2 cellular contexts compared by ENCODE assay signal in genomic region chr12:110906516-110906915, GRCh38.
TF ChIP-seq lines count a peak whose summit lies in the region.

No MANE protein-coding gene starts in this region.

TF ChIP-seq in HEK293, 187 proteins besides CTCF, POLR2A, EP300 and RAD21:
- TF ChIP-seq YY1 (tag by site-specific recombination; IDR thresholded peaks at IDR 0.05) (no peak), ZNF114 (tag by site-specific recombination; IDR thresholded peaks at IDR 0.05) (no peak), SETDB1 (IDR thresholded peaks at IDR 0.05; ENCODE audit: insufficient read length, low read length) (no peak), ZNF596 (tag by site-specific recombination; IDR thresholded peaks at IDR 0.05) (no peak), ZNF132 (tag by site-specific recombination; IDR thresholded peaks at IDR 0.05; ENCODE audit: borderline replicate concordance) (no peak), SCRT2 (tag by site-specific recombination; IDR thresholded peaks at IDR 0.05) (peak; percentile 5; the same call in 1 of the 2 replicates)
- TF ChIP-seq, protein P1, sequence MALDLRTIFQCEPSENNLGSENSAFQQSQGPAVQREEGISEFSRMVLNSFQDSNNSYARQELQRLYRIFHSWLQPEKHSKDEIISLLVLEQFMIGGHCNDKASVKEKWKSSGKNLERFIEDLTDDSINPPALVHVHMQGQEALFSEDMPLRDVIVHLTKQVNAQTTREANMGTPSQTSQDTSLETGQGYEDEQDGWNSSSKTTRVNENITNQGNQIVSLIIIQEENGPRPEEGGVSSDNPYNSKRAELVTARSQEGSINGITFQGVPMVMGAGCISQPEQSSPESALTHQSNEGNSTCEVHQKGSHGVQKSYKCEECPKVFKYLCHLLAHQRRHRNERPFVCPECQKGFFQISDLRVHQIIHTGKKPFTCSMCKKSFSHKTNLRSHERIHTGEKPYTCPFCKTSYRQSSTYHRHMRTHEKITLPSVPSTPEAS (tag by site-specific recombination; IDR thresholded peaks at IDR 0.05), result peak; percentile 8; the same call in 1 of the 2 replicates
- TF ChIP-seq, protein P2, sequence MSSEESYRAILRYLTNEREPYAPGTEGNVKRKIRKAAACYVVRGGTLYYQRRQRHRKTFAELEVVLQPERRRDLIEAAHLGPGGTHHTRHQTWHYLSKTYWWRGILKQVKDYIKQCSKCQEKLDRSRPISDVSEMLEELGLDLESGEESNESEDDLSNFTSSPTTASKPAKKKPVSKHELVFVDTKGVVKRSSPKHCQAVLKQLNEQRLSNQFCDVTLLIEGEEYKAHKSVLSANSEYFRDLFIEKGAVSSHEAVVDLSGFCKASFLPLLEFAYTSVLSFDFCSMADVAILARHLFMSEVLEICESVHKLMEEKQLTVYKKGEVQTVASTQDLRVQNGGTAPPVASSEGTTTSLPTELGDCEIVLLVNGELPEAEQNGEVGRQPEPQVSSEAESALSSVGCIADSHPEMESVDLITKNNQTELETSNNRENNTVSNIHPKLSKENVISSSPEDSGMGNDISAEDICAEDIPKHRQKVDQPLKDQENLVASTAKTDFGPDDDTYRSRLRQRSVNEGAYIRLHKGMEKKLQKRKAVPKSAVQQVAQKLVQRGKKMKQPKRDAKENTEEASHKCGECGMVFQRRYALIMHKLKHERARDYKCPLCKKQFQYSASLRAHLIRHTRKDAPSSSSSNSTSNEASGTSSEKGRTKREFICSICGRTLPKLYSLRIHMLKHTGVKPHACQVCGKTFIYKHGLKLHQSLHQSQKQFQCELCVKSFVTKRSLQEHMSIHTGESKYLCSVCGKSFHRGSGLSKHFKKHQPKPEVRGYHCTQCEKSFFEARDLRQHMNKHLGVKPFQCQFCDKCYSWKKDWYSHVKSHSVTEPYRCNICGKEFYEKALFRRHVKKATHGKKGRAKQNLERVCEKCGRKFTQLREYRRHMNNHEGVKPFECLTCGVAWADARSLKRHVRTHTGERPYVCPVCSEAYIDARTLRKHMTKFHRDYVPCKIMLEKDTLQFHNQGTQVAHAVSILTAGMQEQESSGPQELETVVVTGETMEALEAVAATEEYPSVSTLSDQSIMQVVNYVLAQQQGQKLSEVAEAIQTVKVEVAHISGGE (tag by site-specific recombination; conservative IDR thresholded peaks at IDR 0.05; ENCODE audit: low read depth), result no peak
- TF ChIP-seq, protein P3, sequence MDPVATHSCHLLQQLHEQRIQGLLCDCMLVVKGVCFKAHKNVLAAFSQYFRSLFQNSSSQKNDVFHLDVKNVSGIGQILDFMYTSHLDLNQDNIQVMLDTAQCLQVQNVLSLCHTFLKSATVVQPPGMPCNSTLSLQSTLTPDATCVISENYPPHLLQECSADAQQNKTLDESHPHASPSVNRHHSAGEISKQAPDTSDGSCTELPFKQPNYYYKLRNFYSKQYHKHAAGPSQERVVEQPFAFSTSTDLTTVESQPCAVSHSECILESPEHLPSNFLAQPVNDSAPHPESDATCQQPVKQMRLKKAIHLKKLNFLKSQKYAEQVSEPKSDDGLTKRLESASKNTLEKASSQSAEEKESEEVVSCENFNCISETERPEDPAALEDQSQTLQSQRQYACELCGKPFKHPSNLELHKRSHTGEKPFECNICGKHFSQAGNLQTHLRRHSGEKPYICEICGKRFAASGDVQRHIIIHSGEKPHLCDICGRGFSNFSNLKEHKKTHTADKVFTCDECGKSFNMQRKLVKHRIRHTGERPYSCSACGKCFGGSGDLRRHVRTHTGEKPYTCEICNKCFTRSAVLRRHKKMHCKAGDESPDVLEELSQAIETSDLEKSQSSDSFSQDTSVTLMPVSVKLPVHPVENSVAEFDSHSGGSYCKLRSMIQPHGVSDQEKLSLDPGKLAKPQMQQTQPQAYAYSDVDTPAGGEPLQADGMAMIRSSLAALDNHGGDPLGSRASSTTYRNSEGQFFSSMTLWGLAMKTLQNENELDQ (tag by site-specific recombination; IDR thresholded peaks at IDR 0.05; ENCODE audit: low read depth), result no peak

TF ChIP-seq in GM23338, 12 proteins besides CTCF, POLR2A, EP300 and RAD21:
- TF ChIP-seq ZNF331 (CRISPR knock-in tag; IDR thresholded peaks at IDR 0.05; ENCODE audit: low read depth) (no peak), EZH2 (IDR thresholded peaks at IDR 0.05; ENCODE audit: low read depth, unreplicated experiment) (no peak), STAT1 (IDR thresholded peaks at IDR 0.05; ENCODE audit: unreplicated experiment) (no peak), ETS1 (IDR thresholded peaks at IDR 0.05) (no peak), EZH2phosphoT487 (IDR thresholded peaks at IDR 0.05; ENCODE audit: unreplicated experiment) (no peak), ZNF462 (CRISPR knock-in tag; IDR thresholded peaks at IDR 0.05) (no peak), CREB1 (CRISPR knock-in tag; IDR thresholded peaks at IDR 0.05; ENCODE audit: low read depth) (no peak), POLR2AphosphoS5 (IDR thresholded peaks at IDR 0.05; ENCODE audit: low read depth) (no peak), NANOG (IDR thresholded peaks at IDR 0.05; ENCODE audit: borderline replicate concordance) (no peak), JUNB (IDR thresholded peaks at IDR 0.05; ENCODE audit: unreplicated experiment) (no peak), ZNF114 (CRISPR knock-in tag; IDR thresholded peaks at IDR 0.05) (no peak), REST (IDR thresholded peaks at IDR 0.05; ENCODE audit: unreplicated experiment) (no peak)
